8 cellular contexts compared by ENCODE assay signal in genomic region chr17:60142872-60143499, GRCh38. TPM values are rescaled to one million over a fixed set of nuclear protein-coding genes. Genes with fewer than 3 reads are reported as not detected.
DNase-seq lines count a peak whose midpoint lies in the region; ATAC-seq, FAIRE-seq and TF ChIP-seq lines count a peak whose summit lies in the region.

No MANE protein-coding gene starts in this region.

- peak overlapping the region; percentile 26 for H3K4me3 Mint-ChIP-seq in activated T-cell treated with anti-CD3 and anti-CD28 coated beads, Interleukin-2, amount 50 U/mL, for 4 hours
- H3K4me3 Mint-ChIP-seq in nephron: peak overlapping the region; percentile 16 to 59 (median 29)
- peak overlapping the region; percentile 29 to 53 for H3K4me3 Mint-ChIP-seq in stimulated activated naive B cell treated with anti-CD40 and anti-IgM and Interleukin-4, amounts not matched to agents 10 μg/mL and 1 μg/mL and 100 μg/mL, for 72 hours

- DNase-seq in GM12891 (ENCODE audit: insufficient read length, low spot score): no peak
- DNase-seq in LNCaP clone FGC (ENCODE audit: low read depth): peak; percentile 50
- DNase-seq in RCC 7860 (ENCODE audit: low spot score): peak; percentile 73
- peak; percentile 62 for DNase-seq in activated T-cell treated with anti-CD3 and anti-CD28 coated beads, Interleukin-2, amount 50 U/mL, for 4 hours
- peak; percentile 85 for DNase-seq in fibroblast of mammary gland (ENCODE audit: low read depth)
- peak; percentile 65 for DNase-seq in stimulated activated naive B cell treated with anti-CD40 and anti-IgM and Interleukin-4, amounts not matched to agents 10 μg/mL and 1 μg/mL and 100 μg/mL, for 72 hours

- peak; percentile 94 for FAIRE-seq in GM12891 (lab: Jason Lieb, UNC)
- peak; percentile 81 for FAIRE-seq in RCC 7860 (lab: Jason Lieb, UNC)

- H3K4me3 ChIP-seq in LNCaP clone FGC (ENCODE audit: low read depth, low read length): no peak overlapping the region
- H3K4me3 ChIP-seq in fibroblast of mammary gland (ENCODE audit: control insufficient read depth, low read depth, low read length): no peak overlapping the region

- TF ChIP-seq POLR2A in GM12891 (IDR thresholded peaks at IDR 0.05; ENCODE audit: low read depth, low read length): no peak

- ATAC-seq in activated T-cell treated with anti-CD3 and anti-CD28 coated beads, Interleukin-2, amount 50 U/mL, for 4 hours: peak; percentile 79 to 80
- peak; percentile 82 to 85 for ATAC-seq in stimulated activated naive B cell treated with anti-CD40 and anti-IgM and Interleukin-4, amounts not matched to agents 10 μg/mL and 1 μg/mL and 100 μg/mL, for 72 hours (replicated peaks)
- ATAC-seq in HG03342 (IDR thresholded peaks at IDR 0.05; ENCODE audit: unreplicated experiment): no peak

- H3K4me1 Mint-ChIP-seq in activated T-cell treated with anti-CD3 and anti-CD28 coated beads, Interleukin-2, amount 50 U/mL, for 4 hours (ENCODE audit: low read depth): peaks cover 22% of the 10 kb centered on the region
- peaks cover 13% of the 10 kb centered on the region for H3K4me1 Mint-ChIP-seq in nephron
- H3K4me1 Mint-ChIP-seq in stimulated activated naive B cell treated with anti-CD40 and anti-IgM and Interleukin-4, amounts not matched to agents 10 μg/mL and 1 μg/mL and 100 μg/mL, for 72 hours: peaks cover 24 to 56% of the 10 kb centered on the region in 2 donors

- H3K36me3 Mint-ChIP-seq in activated T-cell treated with anti-CD3 and anti-CD28 coated beads, Interleukin-2, amount 50 U/mL, for 4 hours (ENCODE audit: insufficient read depth): no peaks in the 10 kb centered on the region
- H3K36me3 Mint-ChIP-seq in nephron (ENCODE audit: low read depth): no peaks in the 10 kb centered on the region
- H3K36me3 Mint-ChIP-seq in stimulated activated naive B cell treated with anti-CD40 and anti-IgM and Interleukin-4, amounts not matched to agents 10 μg/mL and 1 μg/mL and 100 μg/mL, for 72 hours: peaks cover 0 to 2% of the 10 kb centered on the region in 2 donors

- TF ChIP-seq CTCF in LNCaP clone FGC (IDR thresholded peaks at IDR 0.05; ENCODE audit: control insufficient read depth, extremely low read depth, insufficient read depth) (peak; percentile 92), fibroblast of mammary gland (conservative IDR thresholded peaks at IDR 0.05; ENCODE audit: control insufficient read depth, insufficient read depth, low read depth, low read length) (peak; percentile 84), nephron (IDR thresholded peaks at IDR 0.05; ENCODE audit: unreplicated experiment in 3 of 3) (peak; percentile 60 to 68 (median 66))

- peak overlapping the region in 1 of 3 experiments; percentile 1 for H3K27ac Mint-ChIP-seq in nephron
- H3K27ac Mint-ChIP-seq in stimulated activated naive B cell treated with anti-CD40 and anti-IgM and Interleukin-4, amounts not matched to agents 10 μg/mL and 1 μg/mL and 100 μg/mL, for 72 hours: no peak overlapping the region

- H3K27me3 Mint-ChIP-seq in activated T-cell treated with anti-CD3 and anti-CD28 coated beads, Interleukin-2, amount 50 U/mL, for 4 hours (ENCODE audit: low read depth): peaks cover 87% of the 10 kb centered on the region
- peaks cover 100% of the 10 kb centered on the region for H3K27me3 Mint-ChIP-seq in nephron (ENCODE audit: low read depth)
- H3K27me3 Mint-ChIP-seq in stimulated activated naive B cell treated with anti-CD40 and anti-IgM and Interleukin-4, amounts not matched to agents 10 μg/mL and 1 μg/mL and 100 μg/mL, for 72 hours: peaks cover 85 to 94% of the 10 kb centered on the region in 2 donors

- H3K9me3 Mint-ChIP-seq in activated T-cell treated with anti-CD3 and anti-CD28 coated beads, Interleukin-2, amount 50 U/mL, for 4 hours: no peaks in the 10 kb centered on the region
- no peaks in the 10 kb centered on the region for H3K9me3 Mint-ChIP-seq in nephron
- H3K9me3 Mint-ChIP-seq in stimulated activated naive B cell treated with anti-CD40 and anti-IgM and Interleukin-4, amounts not matched to agents 10 μg/mL and 1 μg/mL and 100 μg/mL, for 72 hours: no peaks in the 10 kb centered on the region

TF ChIP-seq in GM12891, 5 proteins besides CTCF, POLR2A, EP300 and RAD21:
- TF ChIP-seq POLR2AphosphoS5 (IDR thresholded peaks at IDR 0.05; ENCODE audit: low read depth, low read length): no peak
- TF ChIP-seq TAF1 (IDR thresholded peaks at IDR 0.05; ENCODE audit: low read depth, low read length): no peak
- no peak for TF ChIP-seq PAX5 (IDR thresholded peaks at IDR 0.05; ENCODE audit: insufficient read depth, low read length, severe bottlenecking)
- TF ChIP-seq POU2F2 (IDR thresholded peaks at IDR 0.05; ENCODE audit: low read depth, low read length): no peak
- no peak for TF ChIP-seq SPI1 (IDR thresholded peaks at IDR 0.05; ENCODE audit: low read depth, low read length)

RNA-seq across cellular contexts. Expression of gene CA4, which starts 6.8 kb away (rescaled TPM):
- not detected for polyA plus RNA-seq in GM12891 (2012; ENCODE audit: low read depth, missing spikeins)
- not detected for total RNA-seq in activated T-cell treated with anti-CD3 and anti-CD28 coated beads, Interleukin-2, amount 50 U/mL, for 4 hours
